10 cellular contexts compared by ENCODE assay signal in the genomic region with DNA sequence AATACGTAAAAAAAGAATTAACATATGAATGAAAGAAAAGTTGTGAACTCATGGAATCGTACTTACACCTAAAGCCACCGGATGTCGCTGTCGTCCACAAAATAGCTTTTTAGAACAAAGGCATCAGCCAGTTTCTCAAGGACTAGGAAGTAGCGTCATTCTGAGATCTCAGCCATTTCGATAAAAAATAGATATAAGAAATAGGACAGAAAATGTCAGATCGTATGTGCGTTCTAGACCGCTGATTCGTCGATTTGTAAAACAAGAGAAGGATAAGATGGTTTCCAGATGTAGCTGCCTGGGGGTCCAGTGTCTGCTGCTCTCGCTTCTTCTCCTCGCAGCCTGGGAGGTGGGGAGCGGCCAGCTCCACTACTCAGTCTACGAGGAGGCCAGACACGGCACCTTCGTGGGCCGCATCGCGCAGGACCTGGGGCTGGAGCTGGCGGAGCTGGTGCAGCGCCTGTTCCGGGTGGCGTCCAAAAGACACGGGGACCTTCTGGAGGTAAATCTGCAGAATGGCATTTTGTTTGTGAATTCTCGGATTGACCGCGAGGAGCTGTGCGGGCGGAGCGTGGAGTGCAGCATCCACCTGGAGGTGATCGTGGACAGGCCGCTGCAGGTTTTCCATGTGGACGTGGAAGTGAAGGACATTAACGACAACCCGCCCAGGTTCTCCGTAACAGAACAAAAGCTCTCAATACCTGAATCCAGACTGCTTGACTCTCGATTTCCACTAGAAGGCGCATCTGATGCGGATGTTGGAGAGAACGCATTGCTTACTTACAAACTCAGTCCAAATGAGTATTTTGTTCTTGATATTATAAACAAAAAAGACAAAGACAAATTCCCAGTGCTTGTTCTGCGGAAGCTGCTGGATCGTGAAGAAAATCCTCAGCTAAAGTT. TPM values are rescaled to one million over a fixed set of nuclear protein-coding genes. Genes with fewer than 3 reads are reported as not detected.
DNase-seq lines count a peak whose midpoint lies in the region; ATAC-seq, FAIRE-seq and TF ChIP-seq lines count a peak whose summit lies in the region.
"Had no signal": no experiment of that assay in that cellular context is flagged by ENCODE, and none has a peak within 500 bp of the region (broad histone marks: within the 10 kb centered on the region; RNA-seq: fewer than 3 reads in every experiment).

A gene with protein sequence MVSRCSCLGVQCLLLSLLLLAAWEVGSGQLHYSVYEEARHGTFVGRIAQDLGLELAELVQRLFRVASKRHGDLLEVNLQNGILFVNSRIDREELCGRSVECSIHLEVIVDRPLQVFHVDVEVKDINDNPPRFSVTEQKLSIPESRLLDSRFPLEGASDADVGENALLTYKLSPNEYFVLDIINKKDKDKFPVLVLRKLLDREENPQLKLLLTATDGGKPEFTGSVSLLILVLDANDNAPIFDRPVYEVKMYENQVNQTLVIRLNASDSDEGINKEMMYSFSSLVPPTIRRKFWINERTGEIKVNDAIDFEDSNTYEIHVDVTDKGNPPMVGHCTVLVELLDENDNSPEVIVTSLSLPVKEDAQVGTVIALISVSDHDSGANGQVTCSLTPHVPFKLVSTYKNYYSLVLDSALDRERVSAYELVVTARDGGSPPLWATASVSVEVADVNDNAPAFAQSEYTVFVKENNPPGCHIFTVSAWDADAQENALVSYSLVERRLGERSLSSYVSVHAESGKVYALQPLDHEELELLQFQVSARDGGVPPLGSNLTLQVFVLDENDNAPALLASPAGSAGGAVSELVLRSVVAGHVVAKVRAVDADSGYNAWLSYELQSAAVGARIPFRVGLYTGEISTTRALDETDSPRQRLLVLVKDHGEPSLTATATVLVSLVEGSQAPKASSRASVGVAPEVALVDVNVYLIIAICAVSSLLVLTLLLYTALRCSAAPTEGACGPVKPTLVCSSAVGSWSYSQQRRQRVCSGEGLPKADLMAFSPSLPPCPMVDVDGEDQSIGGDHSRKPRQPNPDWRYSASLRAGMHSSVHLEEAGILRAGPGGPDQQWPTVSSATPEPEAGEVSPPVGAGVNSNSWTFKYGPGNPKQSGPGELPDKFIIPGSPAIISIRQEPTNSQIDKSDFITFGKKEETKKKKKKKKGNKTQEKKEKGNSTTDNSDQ (plus strand): TSS at position 126 of the 903 bp plus-strand sequence. CDS start 152 bp downstream, at position 278.

- 15 to 22% (median 16%) methylated on average over 42 to 44 of the region's 44 CpGs for WGBS in heart left ventricle, 4 donors

- peak within 1 kb of the TSS; percentile 18 for H3K4me3 Mint-ChIP-seq in activated CD8-positive, alpha-beta T cell treated with anti-CD3 and anti-CD28 coated beads, Interleukin-2, amount 10 ng/mL, durations not matched to agents 7 days and 5 days

- ATAC-seq in heart left ventricle (no peak), Right ventricle myocardium inferior (no peak)
- ATAC-seq in activated CD8-positive, alpha-beta T cell treated with anti-CD3 and anti-CD28 coated beads, Interleukin-2, amount 10 ng/mL, durations not matched to agents 7 days and 5 days = no peak

- peak within 1 kb of the TSS in 7 of 12 donors; percentile 15 to 49 (median 29) for H3K4me3 ChIP-seq in heart left ventricle
- peak within 1 kb of the TSS; percentile 53 to 58 for H3K4me3 ChIP-seq in kidney (ENCODE audit: low read length in 2 of 2)
- peak within 1 kb of the TSS; percentile 11 to 28 for H3K4me3 ChIP-seq in uterus
- H3K4me3 ChIP-seq: BLaER1 treated with 17β-estradiol and CSF1 and Interleukin-3, amounts not matched to agents 10 nM and 100 nM had no signal

- intact Hi-C loops in heart left ventricle (cut with DNase I) = loop anchor here in 1 of 10 donors (10.0 kb wide), 1 partner anchor 189 kb away; no protein-coding TSS in a partner anchor
- intact Hi-C loops in Right ventricle myocardium inferior (cut with DNase I) = no loop called here
- intact Hi-C loops in kidney (cut with DNase I) = no loop called here
- intact Hi-C loops in uterus (cut with DNase I; ENCODE audit: low total_unique reads) = no loop called here

- H3K9me3 Mint-ChIP-seq in activated CD8-positive, alpha-beta T cell treated with anti-CD3 and anti-CD28 coated beads, Interleukin-2, amount 10 ng/mL, durations not matched to agents 7 days and 5 days (ENCODE audit: insufficient read depth) = peaks cover 15% of the 10 kb centered on the region

- H3K9me3 ChIP-seq in heart left ventricle (peaks cover 0 to 34% (median 11%) of the 10 kb centered on the region in 12 donors), kidney (ENCODE audit: control insufficient read depth in 1 of 2, low read length in 2 of 2) (peaks cover 9 to 24% of the 10 kb centered on the region in 2 donors), uterus (no peaks in the 10 kb centered on the region)

- H3K9ac ChIP-seq in kidney (ENCODE audit: low read length in 2 of 2) = no peak within 1 kb of the TSS
- H3K9ac ChIP-seq: BLaER1 treated with 17β-estradiol and CSF1 and Interleukin-3, amounts not matched to agents 10 nM and 100 nM had no signal

- no peak within 1 kb of the TSS for H3K27ac Mint-ChIP-seq in activated CD8-positive, alpha-beta T cell treated with anti-CD3 and anti-CD28 coated beads, Interleukin-2, amount 10 ng/mL, durations not matched to agents 7 days and 5 days

- FAIRE-seq in kidney (lab: Jason Lieb, UNC) = no peak
- FAIRE-seq in urothelium cell line (lab: Jason Lieb, UNC) = no peak
- FAIRE-seq in HTR-8/SVneo (lab: Jason Lieb, UNC) = no peak

- peaks cover 2% of the 10 kb centered on the region for H3K27me3 Mint-ChIP-seq in activated CD8-positive, alpha-beta T cell treated with anti-CD3 and anti-CD28 coated beads, Interleukin-2, amount 10 ng/mL, durations not matched to agents 7 days and 5 days (ENCODE audit: low read depth)

- H3K36me3 ChIP-seq in heart left ventricle = no peaks in the 10 kb centered on the region
- H3K36me3 ChIP-seq in kidney (ENCODE audit: control insufficient read depth in 1 of 2, insufficient read depth in 2 of 2, low read length in 2 of 2) = no peaks in the 10 kb centered on the region
- H3K36me3 ChIP-seq in uterus = no peaks in the 10 kb centered on the region
- H3K36me3 ChIP-seq: BLaER1 treated with 17β-estradiol and CSF1 and Interleukin-3, amounts not matched to agents 10 nM and 100 nM had no signal

- H3K27ac ChIP-seq in heart left ventricle (no peak within 1 kb of the TSS), kidney (ENCODE audit: low read depth in 2 of 2, low read length in 2 of 2) (no peak within 1 kb of the TSS), uterus (peak within 1 kb of the TSS; percentile 33 to 43)
- H3K27ac ChIP-seq: BLaER1 treated with 17β-estradiol and CSF1 and Interleukin-3, amounts not matched to agents 10 nM and 100 nM had no signal

- TF ChIP-seq POLR2A in heart left ventricle (IDR thresholded peaks at IDR 0.05) (no peak), uterus (IDR thresholded peaks at IDR 0.05) (no peak)

- TF ChIP-seq CTCF in heart left ventricle (IDR thresholded peaks at IDR 0.05) (peak in 6 of 12 donors; percentile 8 to 41 (median 26)), kidney (IDR thresholded peaks at IDR 0.05; ENCODE audit: borderline replicate concordance, extremely low read depth, insufficient read depth) (no peak), uterus (IDR thresholded peaks at IDR 0.05) (peak; percentile 24 to 37 (median 30))

- peaks cover 0 to 72% (median 11%) of the 10 kb centered on the region in 9 donors for H3K27me3 ChIP-seq in heart left ventricle
- H3K27me3 ChIP-seq in uterus = no peaks in the 10 kb centered on the region
- H3K27me3 ChIP-seq: BLaER1 treated with 17β-estradiol and CSF1 and Interleukin-3, amounts not matched to agents 10 nM and 100 nM had no signal

- no peak for DNase-seq in heart left ventricle
- no peak for DNase-seq in Right ventricle myocardium inferior (ENCODE audit: missing footprints)
- no peak for DNase-seq in activated CD8-positive, alpha-beta T cell treated with anti-CD3 and anti-CD28 coated beads, Interleukin-2, amount 10 ng/mL, durations not matched to agents 7 days and 5 days
- DNase-seq in kidney = no peak
- no peak for DNase-seq in uterus
- no peak for DNase-seq in urothelium cell line (ENCODE audit: low spot score)
- DNase-seq in HTR-8/SVneo (ENCODE audit: insufficient read length, low spot score) = no peak
- DNase-seq in stimulated activated naive CD4-positive, alpha-beta T cell (lab: John Stamatoyannopoulos, UW) = no peak
- DNase-seq: NCI-H774 had no signal

- CTCF ChIA-PET in activated CD8-positive, alpha-beta T cell treated with anti-CD3 and anti-CD28 coated beads, Interleukin-2, amount 10 ng/mL, durations not matched to agents 7 days and 5 days (lab: Charles Lee) = no interaction called here

- POLR2A ChIA-PET in activated CD8-positive, alpha-beta T cell treated with anti-CD3 and anti-CD28 coated beads, Interleukin-2, amount 10 ng/mL, durations not matched to agents 7 days and 5 days (lab: Charles Lee) = no interaction called here

- no peaks in the 10 kb centered on the region for H3K4me1 Mint-ChIP-seq in activated CD8-positive, alpha-beta T cell treated with anti-CD3 and anti-CD28 coated beads, Interleukin-2, amount 10 ng/mL, durations not matched to agents 7 days and 5 days (ENCODE audit: low read depth)

- peaks cover 3% of the 10 kb centered on the region for H3K36me3 Mint-ChIP-seq in activated CD8-positive, alpha-beta T cell treated with anti-CD3 and anti-CD28 coated beads, Interleukin-2, amount 10 ng/mL, durations not matched to agents 7 days and 5 days (ENCODE audit: low read depth)

- H3K4me1 ChIP-seq in heart left ventricle (no peaks in the 10 kb centered on the region), kidney (ENCODE audit: control insufficient read depth in 1 of 2, insufficient read depth in 1 of 2, low read depth in 1 of 2, low read length in 2 of 2) (no peaks in the 10 kb centered on the region), uterus (no peaks in the 10 kb centered on the region)
- H3K4me1 ChIP-seq: BLaER1 treated with 17β-estradiol and CSF1 and Interleukin-3, amounts not matched to agents 10 nM and 100 nM had no signal

RNA-seq across cellular contexts. Expression of the gene that starts here (rescaled TPM):
- total RNA-seq in heart left ventricle = under 1 TPM in 7 of 9 donors, not detected in 2; 0.04 to 0.41 (median 0.19) TPM
- polyA plus RNA-seq in heart left ventricle = under 1 TPM; under 0.01 to 0.01 TPM
- 0.11 TPM for total RNA-seq in Right ventricle myocardium inferior
- total RNA-seq in activated CD8-positive, alpha-beta T cell treated with anti-CD3 and anti-CD28 coated beads, Interleukin-2, amount 10 ng/mL, durations not matched to agents 7 days and 5 days = not detected
- total RNA-seq in kidney = 7.6 TPM
- 1.7 TPM for polyA plus RNA-seq in kidney (ENCODE audit: insufficient read depth, low read depth, low replicate concordance)
- 1 to 10 TPM in 2 of 4 donors, under 1 TPM in 2; under 0.01 to 3.1 (median 1.6) TPM for total RNA-seq in uterus

Comparison
In these comparisons a context has a peak if more than half of its experiments do, and no peak if none do; other contexts are left out.
1. H3K27ac ChIP-seq: peak in uterus (2 of 2); none in heart left ventricle (0 of 12) and kidney (0 of 2).
2. Peak in every context shown above with its lines, with median percentiles within 50 percentile points of each other: H3K4me3 ChIP-seq.